In the genomic region with DNA sequence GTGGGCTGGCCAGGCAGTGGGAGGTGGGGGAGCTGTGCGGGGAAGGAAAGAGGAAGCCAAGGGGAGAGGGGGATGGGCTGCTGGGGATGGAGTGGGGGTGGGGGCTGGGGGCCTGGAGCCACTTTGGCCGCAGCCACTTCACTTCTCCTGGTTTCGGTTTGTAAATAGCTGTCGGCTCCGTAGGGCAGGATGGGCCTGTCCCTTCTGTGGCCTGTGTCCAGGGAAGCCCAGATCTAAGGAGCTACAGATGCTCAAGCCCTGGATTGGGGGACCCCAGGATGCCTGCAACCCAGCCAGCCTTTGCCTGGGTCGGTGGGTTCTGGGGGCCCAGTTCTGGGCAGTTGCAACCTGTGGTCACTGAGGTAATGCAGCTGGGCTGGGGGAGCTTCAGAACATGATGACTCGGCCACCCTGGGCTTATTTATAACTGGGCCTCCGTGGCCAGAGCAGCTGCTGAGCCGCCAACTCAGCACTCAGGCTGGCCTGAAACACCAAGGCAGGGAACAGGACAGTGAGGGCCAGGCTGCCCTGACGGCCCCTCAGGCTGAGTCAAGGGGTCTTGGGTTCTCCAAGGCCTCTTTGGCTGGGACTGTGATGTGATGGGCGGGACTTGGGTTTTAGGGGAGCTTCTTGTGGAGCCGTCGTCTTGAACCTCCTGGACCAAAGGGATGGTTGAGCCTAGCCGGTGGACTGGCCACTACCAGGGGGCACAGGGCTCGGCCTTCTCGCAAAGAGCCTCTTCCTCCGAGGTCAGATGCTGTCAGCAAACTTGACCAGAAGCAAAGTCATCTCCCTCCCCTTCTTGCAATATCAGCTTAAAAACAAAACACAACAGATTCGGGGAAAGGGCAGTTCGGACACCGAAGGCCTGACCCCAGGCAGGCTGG, we compare ENCODE assay signal across 8 cellular contexts. TPM values are rescaled to one million over a fixed set of nuclear protein-coding genes. Genes with fewer than 3 reads are reported as not detected.
DNase-seq lines count a peak whose midpoint lies in the region; ATAC-seq and TF ChIP-seq lines count a peak whose summit lies in the region.

No MANE protein-coding gene starts in this region.

- 65 to 80% methylated on average over 20 of the region's 20 CpGs for WGBS in sigmoid colon, 2 donors

- H3K4me1 ChIP-seq in sigmoid colon, result no peaks in the 10 kb centered on the region
- H3K4me1 ChIP-seq in PC-3 (ENCODE audit: insufficient read depth, low read length), result no peaks in the 10 kb centered on the region

- TF ChIP-seq CTCF in GM13977 (IDR thresholded peaks at IDR 0.05; ENCODE audit: extremely low read depth, insufficient read depth, missing control alignments) (no peak), foreskin fibroblast (IDR thresholded peaks at IDR 0.05; ENCODE audit: low read depth, low read length) (no peak), sigmoid colon (IDR thresholded peaks at IDR 0.05) (no peak), PC-3 (conservative IDR thresholded peaks at IDR 0.05; ENCODE audit: low read depth, low read length) (no peak)

- no peak overlapping the region for H3K4me2 ChIP-seq in PC-3 (ENCODE audit: low read length)

- no TSS peak for BruUV-seq in PC-3 (replicated peaks; lab: Mats Ljungman, UMichigan)

- TF ChIP-seq POLR2A in sigmoid colon (IDR thresholded peaks at IDR 0.05), result no peak

- intact Hi-C loops in sigmoid colon (cut with DNase I) (no loop called here), PC-3 (cut with micrococcal nuclease) (no loop called here)

- CTCF ChIA-PET in T-cell (lab: Charles Lee), result interaction anchor here in 1 of 2 donors (1.2 kb wide), 1 partner anchor 20 kb away, joined by 4 read pairs; no protein-coding TSS in a partner anchor
- CTCF ChIA-PET in PC-3 (lab: Charles Lee), result no interaction called here

- no peak overlapping the region for H3K9ac ChIP-seq in PC-3 (ENCODE audit: low read length)

- H3K36me3 ChIP-seq in sigmoid colon (no peaks in the 10 kb centered on the region), PC-3 (ENCODE audit: low read depth, low read length) (no peaks in the 10 kb centered on the region)

- H3K9me3 ChIP-seq in sigmoid colon (no peaks in the 10 kb centered on the region), PC-3 (ENCODE audit: low read length) (no peaks in the 10 kb centered on the region)

- H2AFZ ChIP-seq in PC-3 (ENCODE audit: low read length), result no peak overlapping the region

- H3K27me3 Mint-ChIP-seq in T-cell, result no peaks in the 10 kb centered on the region

- POLR2A ChIA-PET in T-cell (lab: Charles Lee), result no interaction called here
- POLR2A ChIA-PET in PC-3 (lab: Charles Lee; ENCODE audit: unreplicated experiment), result no interaction called here

- DNase-seq in GM13977 (ENCODE audit: low spot score) (peak; percentile 63), T-cell (no peak), foreskin fibroblast (peak; percentile 52 to 75), sigmoid colon (peak; percentile 78), PC-3 (no peak), DMS114 treated with DMSO at 0.1 percent for 48 hours (lab: John Stamatoyannopoulos, UW; ENCODE audit: unreplicated experiment) (no peak), iPS-NIHi7 (ENCODE audit: extremely low spot score) (no peak)

- H3K27me3 ChIP-seq in sigmoid colon, result no peaks in the 10 kb centered on the region
- no peaks in the 10 kb centered on the region for H3K27me3 ChIP-seq in PC-3 (ENCODE audit: low read length)

- no peaks in the 10 kb centered on the region for H3K9me2 ChIP-seq in PC-3 (replicated peaks; ENCODE audit: low read length)

- H3F3A ChIP-seq in PC-3 (ENCODE audit: low read length, unreplicated experiment), result no peaks in the 10 kb centered on the region

- H3K4me3 Mint-ChIP-seq in T-cell, result peak overlapping the region in 1 of 3 donors; percentile 67

- H3K4me1 Mint-ChIP-seq in T-cell, result peaks cover 45 to 68% (median 53%) of the 10 kb centered on the region in 3 donors

- no peak for TF ChIP-seq EP300 in sigmoid colon (IDR thresholded peaks at IDR 0.05)

- H3K9me3 Mint-ChIP-seq in T-cell, result no peaks in the 10 kb centered on the region

- H3K27ac Mint-ChIP-seq in T-cell, result peak overlapping the region; percentile 96 to 97

- H3K27ac ChIP-seq in sigmoid colon, result peak overlapping the region; percentile 61 to 80 (median 67)
- no peak overlapping the region for H3K27ac ChIP-seq in PC-3 (ENCODE audit: low read length)

- H3K79me2 ChIP-seq in PC-3 (ENCODE audit: low read length), result no peaks in the 10 kb centered on the region

- H4K20me1 ChIP-seq in PC-3 (ENCODE audit: low read length), result no peaks in the 10 kb centered on the region

- ATAC-seq in T-cell (replicated peaks in 1 of 4), result no peak
- no peak for ATAC-seq in PC-3
- ATAC-seq in GM21515 (IDR thresholded peaks at IDR 0.05; ENCODE audit: unreplicated experiment), result no peak

- H3K4me3 ChIP-seq in foreskin fibroblast (ENCODE audit: low read depth in 1 of 2, low read length in 2 of 2) (no peak overlapping the region), sigmoid colon (no peak overlapping the region), PC-3 (ENCODE audit: low read length) (no peak overlapping the region)

- in situ Hi-C loops in GM13977 (cut with MboI; ENCODE audit: low pct_unique_long_range_greater_than_20kb, low sequenced_read_pairs, unreplicated experiment), result no loop called here

- no peaks in the 10 kb centered on the region for H3K36me3 Mint-ChIP-seq in T-cell

RNA-seq across cellular contexts. Expression of a gene that starts 15.0 kb away (rescaled TPM):
- total RNA-seq in T-cell (10 to 100 TPM; 45.6 to 67.0 (median 65.2) TPM), sigmoid colon (10 to 100 TPM; 38.2 to 87.5 (median 54.0) TPM), PC-3 (2014; rRNA removed) (29.4 and 32.5 TPM in 2 replicates)
- polyA plus RNA-seq in sigmoid colon, result 10 to 100 TPM in 2 of 3 donors, 1 to 10 TPM in 1; 4.6 to 29.8 (median 13.2) TPM

RNA-seq across cellular contexts. Expression of a gene that starts 15.1 kb away (rescaled TPM):
- total RNA-seq in T-cell (1 to 10 TPM; 1.8 to 5.8 (median 2.1) TPM), sigmoid colon (10 to 100 TPM; 10.5 to 19.7 (median 18.8) TPM), PC-3 (2014; rRNA removed) (0.22 TPM in 1 of 2 replicates, not detected in the other)
- 10 to 100 TPM; 21.6 to 29.8 (median 27.1) TPM for polyA plus RNA-seq in sigmoid colon

RNA-seq across cellular contexts. Expression of a gene that starts 32.8 kb away (rescaled TPM):
- total RNA-seq in T-cell (10 to 100 TPM; 48.6 to 64.4 (median 55.0) TPM), sigmoid colon (100 to 1,000 TPM; 104 to 202 (median 178) TPM), PC-3 (2014; rRNA removed) (275 and 314 TPM in 2 replicates)
- 100 to 1,000 TPM; 117 to 151 (median 121) TPM for polyA plus RNA-seq in sigmoid colon

RNA-seq across cellular contexts. Expression of a gene that starts 40.9 kb away (rescaled TPM):
- total RNA-seq in T-cell (not detected), sigmoid colon (not detected), PC-3 (2014; rRNA removed) (not detected in 2 replicates)
- polyA plus RNA-seq in sigmoid colon, result 1 to 10 TPM in 1 of 3 donors, under 1 TPM in 2; 0.29 to 1.4 (median 0.60) TPM

RNA-seq across cellular contexts. Expression of a gene that starts 55.5 kb away (rescaled TPM):
- total RNA-seq in T-cell (1 to 10 TPM; 1.1 to 3.4 (median 1.4) TPM), sigmoid colon (under 1 TPM in 3 of 4 donors, not detected in 1; 0.27 to 0.55 (median 0.36) TPM), PC-3 (2014; rRNA removed) (0.23 TPM in 1 of 2 replicates, not detected in the other)
- polyA plus RNA-seq in sigmoid colon, result under 1 TPM in 1 of 3 donors, not detected in 2; 0.61 TPM

Comparison
In these comparisons a context has a peak if more than half of its experiments do, and no peak if none do; other contexts are left out.
1. DNase-seq: peak in GM13977 (single experiment), foreskin fibroblast (2 of 2) and sigmoid colon (single experiment); none in T-cell (0 of 34), PC-3 (single experiment), DMS114 treated with DMSO at 0.1 percent for 48 hours (single experiment) and iPS-NIHi7 (single experiment).